8 cellular contexts compared by ENCODE assay signal in the genomic region with DNA sequence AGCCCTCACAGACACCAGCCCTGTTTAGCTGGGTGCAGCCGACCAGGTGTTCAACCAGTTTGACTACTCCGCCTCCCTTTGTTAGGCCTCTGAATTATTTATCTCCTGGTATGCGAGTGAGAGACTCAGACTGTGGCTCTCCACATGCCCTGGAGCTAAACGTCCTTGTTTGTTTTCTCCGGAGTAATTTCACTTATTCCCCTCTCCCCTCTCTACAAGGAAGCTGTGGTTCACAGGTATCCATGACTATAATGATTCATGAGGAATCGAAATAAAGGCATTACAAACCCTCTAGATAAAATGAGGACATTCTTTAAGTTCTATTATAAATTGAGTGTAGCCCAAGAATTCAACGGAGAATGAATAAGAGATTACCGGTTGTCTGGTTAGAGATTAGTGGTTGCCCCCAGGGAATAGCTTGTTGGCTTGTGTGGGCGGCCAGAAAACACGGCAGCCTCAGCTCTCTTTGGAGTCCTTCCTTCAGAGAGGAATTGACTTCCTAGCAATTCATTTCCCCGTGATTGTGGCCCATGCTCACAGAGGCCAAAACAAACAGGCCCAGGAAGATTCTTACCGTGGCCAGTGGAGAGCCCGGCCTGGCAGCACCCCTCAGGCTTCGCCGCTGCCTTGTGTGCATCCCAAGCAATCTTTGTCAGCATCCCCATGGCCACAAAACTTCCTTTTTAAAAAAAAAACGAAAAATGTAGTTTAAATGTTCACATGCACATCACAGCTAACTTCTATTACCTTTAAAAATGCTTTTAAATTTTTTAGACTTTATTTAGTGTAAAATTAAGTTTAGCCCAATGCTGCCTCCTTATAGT.
DNase-seq lines count a peak whose midpoint lies in the region; ATAC-seq and TF ChIP-seq lines count a peak whose summit lies in the region.

No MANE protein-coding gene starts in this region.

- peaks cover 25% of the 10 kb centered on the region for H3K4me1 Mint-ChIP-seq in osteocyte (ENCODE audit: unreplicated experiment)

- H3K27me3 Mint-ChIP-seq in osteocyte (ENCODE audit: unreplicated experiment) = no peaks in the 10 kb centered on the region

- peaks cover 5% of the 10 kb centered on the region for H3K9me3 Mint-ChIP-seq in osteocyte (ENCODE audit: unreplicated experiment)

- DNase-seq in GM03348 (ENCODE audit: low spot score) = peak; percentile 89
- DNase-seq in NCI-H460 (ENCODE audit: extremely low read depth, low read depth) = peak; percentile 13
- peak; percentile 76 for DNase-seq in fibroblast of gingiva (ENCODE audit: low read depth)
- no peak for DNase-seq in osteocyte (ENCODE audit: extremely low spot score, unreplicated experiment)
- no peak for DNase-seq in activated CD4-positive, CD25-positive, alpha-beta regulatory T cell treated with anti-CD3 and anti-CD28 coated beads, Interleukin-2, amount 50 U/mL, for 72 hours
- no peak for DNase-seq in AML-193 (lab: John Stamatoyannopoulos, UW)
- DNase-seq in midbrain (lab: John Stamatoyannopoulos, UW) = no peak

- no peak for TF ChIP-seq CTCF in osteocyte (IDR thresholded peaks at IDR 0.05)

- peak overlapping the region; percentile 19 for H3K4me3 Mint-ChIP-seq in osteocyte (ENCODE audit: unreplicated experiment)

- ATAC-seq in GM18519 (IDR thresholded peaks at IDR 0.05; ENCODE audit: low FRiP score, unreplicated experiment) = no peak

- H3K27ac Mint-ChIP-seq in osteocyte (ENCODE audit: unreplicated experiment) = peak overlapping the region; percentile 79

- H3K36me3 Mint-ChIP-seq in osteocyte (ENCODE audit: unreplicated experiment) = no peaks in the 10 kb centered on the region

Comparison
In these comparisons a context has a peak if more than half of its experiments do, and no peak if none do; other contexts are left out.
1. DNase-seq: peak in GM03348 (single experiment), NCI-H460 (single experiment) and fibroblast of gingiva (single experiment); none in osteocyte (single experiment), activated CD4-positive, CD25-positive, alpha-beta regulatory T cell treated with anti-CD3 and anti-CD28 coated beads, Interleukin-2, amount 50 U/mL, for 72 hours (single experiment), AML-193 (0 of 2) and midbrain (single experiment).